10 cellular contexts compared by ENCODE assay signal in the genomic region with DNA sequence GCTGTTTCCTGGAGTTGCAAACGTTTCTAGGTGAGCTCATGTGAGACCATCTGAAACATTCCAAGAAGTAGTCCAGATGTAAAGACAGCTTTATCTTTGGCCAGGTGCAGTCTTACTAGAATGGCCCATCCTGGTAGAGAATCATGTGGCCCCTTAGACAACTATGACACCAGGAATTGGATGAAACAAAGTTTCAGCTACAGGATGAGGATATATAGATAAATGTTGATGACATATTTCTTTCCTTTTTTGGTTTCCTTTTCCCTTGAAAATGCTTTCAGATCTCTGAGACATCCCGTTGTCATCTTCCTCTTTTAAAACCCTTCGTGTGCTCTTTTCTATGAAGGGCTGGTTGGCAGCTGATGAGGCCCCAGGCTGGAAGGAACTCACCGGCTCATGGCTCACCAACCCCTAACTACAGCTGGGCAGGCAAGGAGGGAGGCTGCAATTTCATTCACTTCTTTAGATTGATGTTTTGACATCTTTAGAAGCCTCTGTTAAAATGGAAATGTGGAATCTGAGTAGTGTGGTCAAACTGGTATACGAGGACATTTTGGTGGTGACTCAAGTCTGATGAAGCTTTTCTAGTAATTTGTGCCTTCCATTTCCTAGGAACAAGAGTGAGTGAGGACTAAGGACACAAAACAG.
DNase-seq lines count a peak whose midpoint lies in the region; ATAC-seq and TF ChIP-seq lines count a peak whose summit lies in the region.
"Had no signal": no experiment of that assay in that cellular context is flagged by ENCODE, and none has a peak within 500 bp of the region (broad histone marks: within the 10 kb centered on the region; RNA-seq: fewer than 3 reads in every experiment).

No MANE protein-coding gene starts in this region.

- H2AFZ ChIP-seq in ACC112 (ENCODE audit: low read length, unreplicated experiment): peak overlapping the region; percentile 28
- no peak overlapping the region for H2AFZ ChIP-seq in hepatocyte

- CTCF ChIA-PET in activated CD4-positive, alpha-beta memory T cell treated with anti-CD3 and anti-CD28 coated beads, Interleukin-2, amount 10 ng/mL, durations not matched to agents 7 days and 5 days (lab: Charles Lee): interaction anchor here (0.6 to 4.1 kb wide), 18 partner anchors 7 to 410 kb away, joined by 3 to 24 read pairs (median 4); no protein-coding TSS in a partner anchor

- H3K27me3 ChIP-seq in ACC112 (ENCODE audit: insufficient read depth, low read length): no peaks in the 10 kb centered on the region
- no peaks in the 10 kb centered on the region for H3K27me3 ChIP-seq in hepatocyte
- H3K27me3 ChIP-seq: thyroid gland had no signal

- peaks cover 3% of the 10 kb centered on the region for H3K36me3 Mint-ChIP-seq in activated CD4-positive, alpha-beta memory T cell treated with anti-CD3 and anti-CD28 coated beads, Interleukin-2, amount 10 ng/mL, durations not matched to agents 7 days and 5 days (ENCODE audit: low read depth)

- no peaks in the 10 kb centered on the region for H3K9me2 ChIP-seq in hepatocyte (replicated peaks; ENCODE audit: insufficient read depth)

- peak overlapping the region; percentile 94 for H3K27ac Mint-ChIP-seq in activated CD4-positive, alpha-beta memory T cell treated with anti-CD3 and anti-CD28 coated beads, Interleukin-2, amount 10 ng/mL, durations not matched to agents 7 days and 5 days

- peaks cover 23% of the 10 kb centered on the region for H3K4me1 ChIP-seq in ACC112 (ENCODE audit: control insufficient read depth, insufficient read depth, low read length, unreplicated experiment)
- H3K4me1 ChIP-seq in hepatocyte (ENCODE audit: insufficient read depth): peaks cover 24% of the 10 kb centered on the region

- peak overlapping the region; percentile 36 for H3K4me3 Mint-ChIP-seq in activated CD4-positive, alpha-beta memory T cell treated with anti-CD3 and anti-CD28 coated beads, Interleukin-2, amount 10 ng/mL, durations not matched to agents 7 days and 5 days

- peak; percentile 46 for DNase-seq in activated CD4-positive, alpha-beta memory T cell treated with anti-CD3 and anti-CD28 coated beads, Interleukin-2, amount 10 ng/mL, durations not matched to agents 7 days and 5 days
- DNase-seq in hepatocyte (ENCODE audit: low spot score) (no peak), mucosa of gallbladder (ENCODE audit: low spot score) (no peak)
- DNase-seq: SW 1271, thyroid gland had no signal

- H3K4me2 ChIP-seq in hepatocyte: no peak overlapping the region

- ATAC-seq in HG03354 (IDR thresholded peaks at IDR 0.05; ENCODE audit: poor library complexity, severe bottlenecking, unreplicated experiment): peak; percentile 44
- no peak for ATAC-seq in HG03439 (IDR thresholded peaks at IDR 0.05; ENCODE audit: unreplicated experiment)
- no peak for ATAC-seq in HG02973 (IDR thresholded peaks at IDR 0.05; ENCODE audit: unreplicated experiment)
- ATAC-seq in HG03175 (IDR thresholded peaks at IDR 0.05; ENCODE audit: unreplicated experiment): no peak

- H3K27ac ChIP-seq in ACC112 (ENCODE audit: low read depth, low read length): peak overlapping the region; percentile 12; the same call in 1 of the 2 replicates
- peak overlapping the region; percentile 4 for H3K27ac ChIP-seq in hepatocyte
- H3K27ac ChIP-seq: thyroid gland had no signal

- peaks cover 2% of the 10 kb centered on the region for H3K9me3 Mint-ChIP-seq in activated CD4-positive, alpha-beta memory T cell treated with anti-CD3 and anti-CD28 coated beads, Interleukin-2, amount 10 ng/mL, durations not matched to agents 7 days and 5 days

- H3K36me3 ChIP-seq in ACC112 (ENCODE audit: insufficient read depth, low read length): no peaks in the 10 kb centered on the region
- H3K36me3 ChIP-seq in hepatocyte (replicated peaks; ENCODE audit: insufficient read depth, low read depth): no peaks in the 10 kb centered on the region
- H3K36me3 ChIP-seq: thyroid gland had no signal

- 72% methylated on average over 5 of the region's 5 CpGs for WGBS in hepatocyte (ENCODE audit: low lambda C conversion rate, missing lambda C conversion rate)

- H3K4me3 ChIP-seq in ACC112 (ENCODE audit: low read depth, low read length) (no peak overlapping the region), hepatocyte (no peak overlapping the region)
- H3K4me3 ChIP-seq: thyroid gland had no signal

- no peak for TF ChIP-seq CTCF in hepatocyte (IDR thresholded peaks at IDR 0.05; ENCODE audit: poor library complexity)

- no peaks in the 10 kb centered on the region for H3K27me3 Mint-ChIP-seq in activated CD4-positive, alpha-beta memory T cell treated with anti-CD3 and anti-CD28 coated beads, Interleukin-2, amount 10 ng/mL, durations not matched to agents 7 days and 5 days

- no peaks in the 10 kb centered on the region for H4K20me1 ChIP-seq in hepatocyte (ENCODE audit: insufficient read depth, poor library complexity, severe bottlenecking)

- POLR2A ChIA-PET in activated CD4-positive, alpha-beta memory T cell treated with anti-CD3 and anti-CD28 coated beads, Interleukin-2, amount 10 ng/mL, durations not matched to agents 7 days and 5 days (lab: Charles Lee): interaction anchor here (0.9 to 3.5 kb wide), 17 partner anchors 9 to 407 kb away, joined by 3 to 12 read pairs (median 5); partner anchors contain the start of genes OLIG3 and TNFAIP3

- H3K4me1 Mint-ChIP-seq in activated CD4-positive, alpha-beta memory T cell treated with anti-CD3 and anti-CD28 coated beads, Interleukin-2, amount 10 ng/mL, durations not matched to agents 7 days and 5 days: peaks cover 57% of the 10 kb centered on the region

- no peaks in the 10 kb centered on the region for H3K79me2 ChIP-seq in ACC112 (ENCODE audit: control insufficient read depth, insufficient read depth, low read length, unreplicated experiment)
- H3K79me2 ChIP-seq in hepatocyte: no peaks in the 10 kb centered on the region

- H3K9me3 ChIP-seq in hepatocyte (ENCODE audit: low read depth): no peaks in the 10 kb centered on the region
- H3K9me3 ChIP-seq: thyroid gland had no signal
